1 cellular context compared by ENCODE assay signal in genomic region chr19:48638831-48639381, GRCh38.
TF ChIP-seq lines count a peak whose summit lies in the region.

No MANE protein-coding gene starts in this region.

TF ChIP-seq in GM12878, 131 proteins besides CTCF, POLR2A, EP300 and RAD21:
- TF ChIP-seq PRDM15 (CRISPR knock-in tag; IDR thresholded peaks at IDR 0.05), result no peak
- no peak for TF ChIP-seq PBX3 (IDR thresholded peaks at IDR 0.05; ENCODE audit: insufficient replicate concordance, low read depth, low read length)
- TF ChIP-seq NBN (IDR thresholded peaks at IDR 0.05), result no peak; the same call in 1 of the 2 replicates
- TF ChIP-seq ZNF217 (IDR thresholded peaks at IDR 0.05), result no peak
- no peak for TF ChIP-seq BRCA1 (IDR thresholded peaks at IDR 0.05; ENCODE audit: low read depth, low read length)
- TF ChIP-seq MEF2A (IDR thresholded peaks at IDR 0.05; ENCODE audit: insufficient read depth, low read depth, low read length), result no peak
- TF ChIP-seq NR2F1 (conservative IDR thresholded peaks at IDR 0.05), result no peak
- TF ChIP-seq EZH2 (IDR thresholded peaks at IDR 0.05; ENCODE audit: borderline replicate concordance, control insufficient read depth, low read depth, low read length), result no peak
- TF ChIP-seq ZNF207 (IDR thresholded peaks at IDR 0.05; ENCODE audit: borderline replicate concordance), result no peak
- TF ChIP-seq BACH1 (IDR thresholded peaks at IDR 0.05; ENCODE audit: borderline replicate concordance), result no peak
- 0 out of 2 replicates have a peak, but pooled peaks have one; percentile 12 for TF ChIP-seq DPF2 (IDR thresholded peaks at IDR 0.05)
- TF ChIP-seq USF1 (IDR thresholded peaks at IDR 0.05; ENCODE audit: borderline replicate concordance, extremely low read length, insufficient read depth, low read depth, low read length), result no peak
- TF ChIP-seq CREM (IDR thresholded peaks at IDR 0.05; ENCODE audit: low read depth), result peak; percentile 27; the same call in 1 of the 2 replicates
- TF ChIP-seq CREB1 (IDR thresholded peaks at IDR 0.05; ENCODE audit: low read depth), result 0 out of 2 replicates have a peak, but pooled peaks have one; percentile 53
